Comparison of ENCODE assay signal across 8 cellular contexts in genomic region chr11:34512810-34513673, GRCh38. TPM values are rescaled to one million over a fixed set of nuclear protein-coding genes. Genes with fewer than 3 reads are reported as not detected.
DNase-seq lines count a peak whose midpoint lies in the region; ATAC-seq and TF ChIP-seq lines count a peak whose summit lies in the region.

No MANE protein-coding gene starts in this region.

- H3K4me3 Mint-ChIP-seq in activated CD8-positive, alpha-beta T cell treated with anti-CD3 and anti-CD28 coated beads for 36 hours = no peak overlapping the region
- H3K4me3 Mint-ChIP-seq in naive B cell = no peak overlapping the region

- peak overlapping the region; percentile 43 for H2AFZ ChIP-seq in ACC112 (ENCODE audit: low read length, unreplicated experiment)

- H3K4me1 ChIP-seq in ACC112 (ENCODE audit: control insufficient read depth, insufficient read depth, low read length, unreplicated experiment) = no peaks in the 10 kb centered on the region
- no peaks in the 10 kb centered on the region for H3K4me1 ChIP-seq in tibial nerve

- no peak for TF ChIP-seq POLR2A in tibial nerve (IDR thresholded peaks at IDR 0.05)

- H3K9me3 ChIP-seq in tibial nerve = no peaks in the 10 kb centered on the region

- intact Hi-C loops in activated CD8-positive, alpha-beta T cell treated with anti-CD3 and anti-CD28 coated beads for 36 hours (cut with micrococcal nuclease) = no loop called here

- H3K27ac ChIP-seq in ACC112 (ENCODE audit: low read depth, low read length) = no peak overlapping the region
- H3K27ac ChIP-seq in tibial nerve = no peak overlapping the region

- CTCF ChIA-PET in activated CD8-positive, alpha-beta T cell treated with anti-CD3 and anti-CD28 coated beads for 36 hours (lab: Charles Lee) = interaction anchor here (0.6 to 2.1 kb wide), 25 partner anchors 8 to 972 kb away, joined by 3 to 20 read pairs (median 4); no protein-coding TSS in a partner anchor

- H3K4me3 ChIP-seq in ACC112 (ENCODE audit: low read depth, low read length) (no peak overlapping the region), tibial nerve (no peak overlapping the region)

- H3K9me3 Mint-ChIP-seq in activated CD8-positive, alpha-beta T cell treated with anti-CD3 and anti-CD28 coated beads for 36 hours = no peaks in the 10 kb centered on the region
- no peaks in the 10 kb centered on the region for H3K9me3 Mint-ChIP-seq in naive B cell

- no peaks in the 10 kb centered on the region for H3K36me3 Mint-ChIP-seq in activated CD8-positive, alpha-beta T cell treated with anti-CD3 and anti-CD28 coated beads for 36 hours (ENCODE audit: low read depth)
- no peaks in the 10 kb centered on the region for H3K36me3 Mint-ChIP-seq in naive B cell

- ATAC-seq in GM18498 (IDR thresholded peaks at IDR 0.05; ENCODE audit: unreplicated experiment) = peak; percentile 86
- peak; percentile 97 for ATAC-seq in HG02885 (IDR thresholded peaks at IDR 0.05; ENCODE audit: poor library complexity, unreplicated experiment)
- peak; percentile 96 for ATAC-seq in activated CD8-positive, alpha-beta T cell treated with anti-CD3 and anti-CD28 coated beads for 36 hours
- ATAC-seq in esophagus mucosa = peak; percentile 88
- peak; percentile 60 to 69 for ATAC-seq in naive B cell (ENCODE audit: low read depth in 2 of 2)

- POLR2A ChIA-PET in activated CD8-positive, alpha-beta T cell treated with anti-CD3 and anti-CD28 coated beads for 36 hours (lab: Charles Lee) = no interaction called here

- peak; percentile 26 for DNase-seq in NCI-H748 treated with DMSO at 0.1 percent for 48 hours (lab: John Stamatoyannopoulos, UW)
- DNase-seq in activated CD8-positive, alpha-beta T cell treated with anti-CD3 and anti-CD28 coated beads for 36 hours = peak; percentile 72
- DNase-seq in naive B cell = peak; percentile 26
- peak in 1 of 2 donors; percentile 18 for DNase-seq in tibial nerve (ENCODE audit: low spot score in 2 of 2)

- 61 to 68% methylated on average over 24 to 25 of the region's 25 CpGs for WGBS in tibial nerve, 2 donors

- H3K36me3 ChIP-seq in ACC112 (ENCODE audit: insufficient read depth, low read length) = no peaks in the 10 kb centered on the region
- no peaks in the 10 kb centered on the region for H3K36me3 ChIP-seq in tibial nerve

- no peaks in the 10 kb centered on the region for H3K79me2 ChIP-seq in ACC112 (ENCODE audit: control insufficient read depth, insufficient read depth, low read length, unreplicated experiment)

- no peak overlapping the region for H3K27ac Mint-ChIP-seq in activated CD8-positive, alpha-beta T cell treated with anti-CD3 and anti-CD28 coated beads for 36 hours
- no peak overlapping the region for H3K27ac Mint-ChIP-seq in naive B cell

- TF ChIP-seq EP300 in tibial nerve (IDR thresholded peaks at IDR 0.05) = no peak

- peak; percentile 63 for TF ChIP-seq CTCF in activated CD8-positive, alpha-beta T cell treated with anti-CD3 and anti-CD28 coated beads for 36 hours (IDR thresholded peaks at IDR 0.05)
- peak in 4 of 5 experiments; percentile 32 to 65 (median 52) for TF ChIP-seq CTCF in tibial nerve (IDR thresholded peaks at IDR 0.05)

- no peaks in the 10 kb centered on the region for H3K4me1 Mint-ChIP-seq in activated CD8-positive, alpha-beta T cell treated with anti-CD3 and anti-CD28 coated beads for 36 hours (ENCODE audit: low read depth)
- H3K4me1 Mint-ChIP-seq in naive B cell = no peaks in the 10 kb centered on the region

- H3K27me3 ChIP-seq in ACC112 (ENCODE audit: insufficient read depth, low read length) (peaks cover 5% of the 10 kb centered on the region; the same call in 1 of the 2 replicates), tibial nerve (no peaks in the 10 kb centered on the region)

- H3K27me3 Mint-ChIP-seq in activated CD8-positive, alpha-beta T cell treated with anti-CD3 and anti-CD28 coated beads for 36 hours = no peaks in the 10 kb centered on the region
- peaks cover 0 to 8% (median 0%) of the 10 kb centered on the region in 3 donors for H3K27me3 Mint-ChIP-seq in naive B cell

RNA-seq across cellular contexts. Expression of gene ELF5, which starts 0.6 kb away (rescaled TPM):
- not detected for total RNA-seq in activated CD8-positive, alpha-beta T cell treated with anti-CD3 and anti-CD28 coated beads for 36 hours
- 0.32 TPM for total RNA-seq in esophagus mucosa
- not detected for polyA plus RNA-seq in naive B cell (ENCODE audit: low read depth in 6 of 6)
- total RNA-seq in tibial nerve = not detected
